8 cellular contexts compared by ENCODE assay signal in genomic region chr3:168655591-168655990, GRCh38.
"Had no signal": no experiment of that assay in that cellular context is flagged by ENCODE, and none has a peak within 500 bp of the region (broad histone marks: within the 10 kb centered on the region; RNA-seq: fewer than 3 reads in every experiment).

No MANE protein-coding gene starts in this region.

- ATAC-seq: HCT116, HepG2 had no signal

- H3K4me3 Mint-ChIP-seq: H9, HFFc6, IgD-negative memory B cell had no signal

- DNase-seq: GOT3, H9, HFFc6, KBM-7 had no signal

- H3K27me3 Mint-ChIP-seq: IgD-negative memory B cell had no signal

- H3K27ac Mint-ChIP-seq: HFFc6, IgD-negative memory B cell had no signal

- H3K36me3 Mint-ChIP-seq: IgD-negative memory B cell had no signal

- H3K4me1 Mint-ChIP-seq: IgD-negative memory B cell had no signal

- H3K27ac ChIP-seq: HL-60 had no signal
